ENCODE assay signal across 10 cellular contexts in genomic region chr7:132065193-132065972, GRCh38.
A peak's percentile ranks its signal among the peaks of the same experiment; 100 is the strongest.
DNase-seq lines count a peak whose midpoint lies in the region; TF ChIP-seq lines count a peak whose summit lies in the region.
"Had no signal": no experiment of that assay in that cellular context is flagged by ENCODE, and none has a peak within 500 bp of the region (broad histone marks: within the 10 kb centered on the region; RNA-seq: fewer than 3 reads in every experiment).

No MANE protein-coding gene starts in this region.

- no peak overlapping the region for H3K4ac ChIP-seq in trophoblast cell (ENCODE audit: low read depth, low read length)

- H3K9ac ChIP-seq in trophoblast cell (ENCODE audit: low read length): no peak overlapping the region

- H2BK12ac ChIP-seq in trophoblast cell (ENCODE audit: low read length): peak overlapping the region; percentile 27

- H3K4me2 ChIP-seq in trophoblast cell (ENCODE audit: low read length): no peak overlapping the region

- H3K23ac ChIP-seq in trophoblast cell (ENCODE audit: low read length): no peak overlapping the region

- peak overlapping the region; percentile 29 for H4K91ac ChIP-seq in trophoblast cell (ENCODE audit: low read depth, low read length)

- no peaks in the 10 kb centered on the region for H3K36me3 ChIP-seq in trophoblast cell (ENCODE audit: control insufficient read depth in 1 of 2, insufficient read depth in 2 of 2, low read length in 2 of 2)

- peak; percentile 85 for DNase-seq in COLO829 (ENCODE audit: low spot score)
- peak; percentile 25 for DNase-seq in RPMI8226
- peak; percentile 84 for DNase-seq in fibroblast of villous mesenchyme (ENCODE audit: low read depth)
- peak; percentile 45 to 52 for DNase-seq in trophoblast cell
- no peak for DNase-seq in activated CD4-positive, alpha-beta T cell treated with anti-CD3 and anti-CD28 coated beads, Interleukin-2, amount 50 U/mL, for 1 hour
- DNase-seq in T-helper 2 cell: no peak
- DNase-seq in NK-92 treated with Interleukin-12 subunit alpha and Interleukin-12 subunit beta, amount 100 ng/mL, for 24 hours (lab: John Stamatoyannopoulos, UW): no peak
- no peak for DNase-seq in stimulated activated naive CD4-positive, alpha-beta T cell (lab: John Stamatoyannopoulos, UW)
- DNase-seq: activated T-cell treated with anti-CD3 and anti-CD28 coated beads, Interleukin-2, amount 50 U/mL, for 24 hours; KG1 had no signal

- peak overlapping the region; percentile 13 for H2AK5ac ChIP-seq in trophoblast cell (ENCODE audit: low read length)

- no peak overlapping the region for H3K4me3 ChIP-seq in fibroblast of villous mesenchyme (ENCODE audit: low read depth, low read length)
- H3K4me3 ChIP-seq in trophoblast cell (ENCODE audit: low read depth, low read length): no peak overlapping the region

- no peak overlapping the region for H2BK5ac ChIP-seq in trophoblast cell (ENCODE audit: low read depth, low read length, poor library complexity)

- no peak overlapping the region for H4K12ac ChIP-seq in trophoblast cell (ENCODE audit: low read depth, low read length)

- no peaks in the 10 kb centered on the region for H3K27me3 ChIP-seq in trophoblast cell (ENCODE audit: insufficient read depth, low read length)

- no peak for TF ChIP-seq CTCF in fibroblast of villous mesenchyme (IDR thresholded peaks at IDR 0.05; ENCODE audit: insufficient read depth, low read depth, low read length)

- peaks cover 9 to 12% of the 10 kb centered on the region in 2 experiments for H3K4me1 ChIP-seq in trophoblast cell (ENCODE audit: control insufficient read depth in 1 of 2, insufficient read depth in 2 of 2, low read length in 2 of 2)

- H2AFZ ChIP-seq in trophoblast cell (ENCODE audit: insufficient read depth, low read length, poor library complexity): no peak overlapping the region

- H3K79me2 ChIP-seq in trophoblast cell (ENCODE audit: control insufficient read depth, insufficient read depth, low read length, poor library complexity): no peaks in the 10 kb centered on the region

- H3K79me1 ChIP-seq in trophoblast cell (ENCODE audit: low read length): peaks cover 5% of the 10 kb centered on the region

- no peak overlapping the region for H3K27ac ChIP-seq in trophoblast cell (ENCODE audit: low read depth, low read length)

- H3K9me3 ChIP-seq in trophoblast cell (ENCODE audit: insufficient read depth, low read depth, low read length): no peaks in the 10 kb centered on the region

- H4K8ac ChIP-seq in trophoblast cell (ENCODE audit: low read depth, low read length): no peak overlapping the region

- no peak overlapping the region for H2BK120ac ChIP-seq in trophoblast cell (ENCODE audit: insufficient read depth, low read length, poor library complexity)

- H3K14ac ChIP-seq in trophoblast cell (ENCODE audit: low read length): no peak overlapping the region

- WGBS in trophoblast cell (ENCODE audit: extremely low coverage, insufficient coverage, insufficient read length): no CpG with 5 or more reads among the region's 8 CpGs

- no peak overlapping the region for H3K18ac ChIP-seq in trophoblast cell (ENCODE audit: low read length)

Comparison
In these comparisons a context has a peak if more than half of its experiments do, and no peak if none do; other contexts are left out.
1. DNase-seq: peak in COLO829 (single experiment), RPMI8226 (single experiment), fibroblast of villous mesenchyme (single experiment) and trophoblast cell (2 of 2); none in activated CD4-positive, alpha-beta T cell treated with anti-CD3 and anti-CD28 coated beads, Interleukin-2, amount 50 U/mL, for 1 hour (single experiment), T-helper 2 cell (0 of 5), NK-92 treated with Interleukin-12 subunit alpha and Interleukin-12 subunit beta, amount 100 ng/mL, for 24 hours (single experiment) and stimulated activated naive CD4-positive, alpha-beta T cell (0 of 6).